7 cellular contexts compared by ENCODE assay signal in genomic region chr17:7261377-7262191, GRCh38. TPM values are rescaled to one million over a fixed set of nuclear protein-coding genes. Genes with fewer than 3 reads are reported as not detected.
DNase-seq lines count a peak whose midpoint lies in the region; ATAC-seq and TF ChIP-seq lines count a peak whose summit lies in the region.

No MANE protein-coding gene starts in this region.

- H3K27me3 ChIP-seq in HUES64 (ENCODE audit: insufficient read depth, low read length) (peaks cover 35% of the 10 kb centered on the region), iPS DF 6.9 (ENCODE audit: control insufficient read depth, insufficient read depth, low read length) (no peaks in the 10 kb centered on the region), smooth muscle cell (ENCODE audit: low read depth) (peaks cover 31% of the 10 kb centered on the region)

- H3K4me1 ChIP-seq in HUES64 (ENCODE audit: insufficient read depth, low read length): peaks cover 11% of the 10 kb centered on the region
- H3K4me1 ChIP-seq in iPS DF 6.9 (ENCODE audit: control insufficient read depth, insufficient read depth, low read length): peaks cover 2% of the 10 kb centered on the region
- peaks cover 5% of the 10 kb centered on the region for H3K4me1 ChIP-seq in smooth muscle cell (ENCODE audit: low read depth)

- peaks cover 2% of the 10 kb centered on the region for H3K36me3 Mint-ChIP-seq in activated naive CD8-positive, alpha-beta T cell

- H3K4me3 ChIP-seq in HUES64 (ENCODE audit: low read length) (peak overlapping the region; percentile 94), iPS DF 6.9 (ENCODE audit: low read length) (peak overlapping the region; percentile 98), smooth muscle cell (peak overlapping the region; percentile 59)

- H3K27ac ChIP-seq in HUES64 (ENCODE audit: low read depth, low read length) (peak overlapping the region; percentile 93), iPS DF 6.9 (ENCODE audit: low read length) (no peak overlapping the region), smooth muscle cell (ENCODE audit: low read depth) (peak overlapping the region; percentile 63)

- H3K9ac ChIP-seq in HUES64 (ENCODE audit: low read depth, low read length): peak overlapping the region; percentile 83
- peak overlapping the region; percentile 54 for H3K9ac ChIP-seq in smooth muscle cell (ENCODE audit: low read depth)

- H3K36me3 ChIP-seq in HUES64 (ENCODE audit: insufficient read depth, low read length): peaks cover 36% of the 10 kb centered on the region
- peaks cover 8% of the 10 kb centered on the region; the same call in 1 of the 2 replicates for H3K36me3 ChIP-seq in iPS DF 6.9 (ENCODE audit: control insufficient read depth, insufficient read depth, low read length)
- no peaks in the 10 kb centered on the region for H3K36me3 ChIP-seq in smooth muscle cell (ENCODE audit: low read depth)

- H4K20me1 ChIP-seq in smooth muscle cell (ENCODE audit: low read depth): no peaks in the 10 kb centered on the region

- peak overlapping the region; percentile 81 for H3K27ac Mint-ChIP-seq in activated naive CD8-positive, alpha-beta T cell

- no peaks in the 10 kb centered on the region for H3K9me3 Mint-ChIP-seq in activated naive CD8-positive, alpha-beta T cell (ENCODE audit: low read depth)

- no peaks in the 10 kb centered on the region for H3K79me2 ChIP-seq in smooth muscle cell (ENCODE audit: low read depth)

- no peak overlapping the region for H2AFZ ChIP-seq in smooth muscle cell (ENCODE audit: low read depth)

- DNase-seq in iPS DF 6.9 (ENCODE audit: low read depth, low spot score): no peak
- no peak for DNase-seq in smooth muscle cell (lab: John Stamatoyannopoulos, UW; ENCODE audit: unreplicated experiment)
- no peak for DNase-seq in globus pallidus (ENCODE audit: low spot score)

- H3K9me3 ChIP-seq in HUES64 (ENCODE audit: insufficient read depth, low read depth, low read length) (no peaks in the 10 kb centered on the region), iPS DF 6.9 (ENCODE audit: control insufficient read depth, insufficient read depth, low read length) (no peaks in the 10 kb centered on the region), smooth muscle cell (replicated peaks; ENCODE audit: low read depth) (no peaks in the 10 kb centered on the region)

- whole genome bisulfite sequencing in HUES64: 5% methylated on average over 72 of the region's 72 CpGs
- WGBS in iPS DF 6.9 (ENCODE audit: insufficient coverage, insufficient read length): no CpG with 5 or more reads among the region's 72 CpGs
- WGBS in smooth muscle cell (ENCODE audit: low lambda C conversion rate): 4% methylated on average over 56 of the region's 72 CpGs

- no peak for TF ChIP-seq CTCF in smooth muscle cell (IDR thresholded peaks at IDR 0.05; ENCODE audit: borderline replicate concordance, insufficient read depth, poor library complexity, severe bottlenecking)

- H3K4me2 ChIP-seq in smooth muscle cell: peak overlapping the region; percentile 87

- peaks cover 15% of the 10 kb centered on the region for H3F3A ChIP-seq in smooth muscle cell (ENCODE audit: low read depth)

- H3K4me3 Mint-ChIP-seq in activated naive CD8-positive, alpha-beta T cell: peak overlapping the region; percentile 74

- no peak for ATAC-seq in GM18868 (IDR thresholded peaks at IDR 0.05; ENCODE audit: unreplicated experiment)
- ATAC-seq in GM18861 (IDR thresholded peaks at IDR 0.05; ENCODE audit: unreplicated experiment): no peak

- peaks cover 32% of the 10 kb centered on the region for H3K4me1 Mint-ChIP-seq in activated naive CD8-positive, alpha-beta T cell (ENCODE audit: low read depth)

- no peaks in the 10 kb centered on the region for H3K27me3 Mint-ChIP-seq in activated naive CD8-positive, alpha-beta T cell

RNA-seq across cellular contexts. Expression of gene CLDN7, which starts 0.7 kb away (rescaled TPM):
- polyA plus RNA-seq in HUES64 (2013, experiment 1 of 2): 38.4 TPM
- 37.5 TPM for polyA plus RNA-seq in HUES64 (2013, experiment 2 of 2)
- total RNA-seq in smooth muscle cell: 26.7 and 33.7 TPM in 2 replicates
- 25.2 and 102 TPM in 2 replicates for polyA plus RNA-seq in smooth muscle cell

RNA-seq across cellular contexts. Expression of gene ELP5, which starts 9.6 kb away (rescaled TPM):
- 67.1 TPM for polyA plus RNA-seq in HUES64 (2013, experiment 1 of 2)
- polyA plus RNA-seq in HUES64 (2013, experiment 2 of 2): 60.7 TPM
- 17.3 and 18.7 TPM in 2 replicates for total RNA-seq in smooth muscle cell
- 41.3 and 42.4 TPM in 2 replicates for polyA plus RNA-seq in smooth muscle cell

RNA-seq across cellular contexts. Expression of gene CTDNEP1, which starts 10.1 kb away (rescaled TPM):
- polyA plus RNA-seq in HUES64 (2013, experiment 1 of 2): 97.2 TPM
- 102 TPM for polyA plus RNA-seq in HUES64 (2013, experiment 2 of 2)
- 46.3 and 57.5 TPM in 2 replicates for total RNA-seq in smooth muscle cell
- polyA plus RNA-seq in smooth muscle cell: 88.4 and 96.2 TPM in 2 replicates

RNA-seq across cellular contexts. Expression of gene GABARAP, which starts 19.3 kb away (rescaled TPM):
- 307 TPM for polyA plus RNA-seq in HUES64 (2013, experiment 1 of 2)
- 379 TPM for polyA plus RNA-seq in HUES64 (2013, experiment 2 of 2)
- 305 and 363 TPM in 2 replicates for total RNA-seq in smooth muscle cell
- 725 and 735 TPM in 2 replicates for polyA plus RNA-seq in smooth muscle cell

RNA-seq across cellular contexts. Expression of gene SLC2A4, which starts 19.9 kb away (rescaled TPM):
- 2.6 TPM for polyA plus RNA-seq in HUES64 (2013, experiment 1 of 2)
- 3.6 TPM for polyA plus RNA-seq in HUES64 (2013, experiment 2 of 2)
- 0.18 TPM in 1 of 2 replicates, not detected in the other for total RNA-seq in smooth muscle cell
- polyA plus RNA-seq in smooth muscle cell: 0.11 TPM in 1 of 2 replicates, not detected in the other
